Comparison of ENCODE assay signal across 1 cellular context in the genomic region with DNA sequence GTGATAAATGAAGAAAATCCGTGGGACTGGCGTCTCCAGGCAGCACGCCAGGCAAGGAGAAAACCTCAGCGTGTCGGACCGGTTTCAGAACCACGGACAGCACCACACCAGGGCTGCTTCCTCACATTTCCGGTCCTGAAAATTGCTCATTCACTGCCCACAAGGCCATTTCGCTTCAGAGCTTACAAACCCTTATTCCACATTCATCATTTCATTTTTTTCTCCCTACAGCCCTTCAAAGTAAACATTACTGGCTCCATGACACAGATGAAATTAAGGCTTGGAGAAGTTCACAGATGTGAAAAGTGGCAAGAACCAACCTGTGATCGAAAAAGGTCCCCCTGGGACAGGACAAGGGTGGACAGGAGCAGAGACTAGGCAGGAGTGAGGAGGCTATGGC.
TF ChIP-seq lines count a peak whose summit lies in the region.

No MANE protein-coding gene starts in this region.

TF ChIP-seq in HepG2, 621 proteins besides CTCF, POLR2A, EP300 and RAD21 (continued from another document and continues in another):
- TF ChIP-seq, protein P1, sequence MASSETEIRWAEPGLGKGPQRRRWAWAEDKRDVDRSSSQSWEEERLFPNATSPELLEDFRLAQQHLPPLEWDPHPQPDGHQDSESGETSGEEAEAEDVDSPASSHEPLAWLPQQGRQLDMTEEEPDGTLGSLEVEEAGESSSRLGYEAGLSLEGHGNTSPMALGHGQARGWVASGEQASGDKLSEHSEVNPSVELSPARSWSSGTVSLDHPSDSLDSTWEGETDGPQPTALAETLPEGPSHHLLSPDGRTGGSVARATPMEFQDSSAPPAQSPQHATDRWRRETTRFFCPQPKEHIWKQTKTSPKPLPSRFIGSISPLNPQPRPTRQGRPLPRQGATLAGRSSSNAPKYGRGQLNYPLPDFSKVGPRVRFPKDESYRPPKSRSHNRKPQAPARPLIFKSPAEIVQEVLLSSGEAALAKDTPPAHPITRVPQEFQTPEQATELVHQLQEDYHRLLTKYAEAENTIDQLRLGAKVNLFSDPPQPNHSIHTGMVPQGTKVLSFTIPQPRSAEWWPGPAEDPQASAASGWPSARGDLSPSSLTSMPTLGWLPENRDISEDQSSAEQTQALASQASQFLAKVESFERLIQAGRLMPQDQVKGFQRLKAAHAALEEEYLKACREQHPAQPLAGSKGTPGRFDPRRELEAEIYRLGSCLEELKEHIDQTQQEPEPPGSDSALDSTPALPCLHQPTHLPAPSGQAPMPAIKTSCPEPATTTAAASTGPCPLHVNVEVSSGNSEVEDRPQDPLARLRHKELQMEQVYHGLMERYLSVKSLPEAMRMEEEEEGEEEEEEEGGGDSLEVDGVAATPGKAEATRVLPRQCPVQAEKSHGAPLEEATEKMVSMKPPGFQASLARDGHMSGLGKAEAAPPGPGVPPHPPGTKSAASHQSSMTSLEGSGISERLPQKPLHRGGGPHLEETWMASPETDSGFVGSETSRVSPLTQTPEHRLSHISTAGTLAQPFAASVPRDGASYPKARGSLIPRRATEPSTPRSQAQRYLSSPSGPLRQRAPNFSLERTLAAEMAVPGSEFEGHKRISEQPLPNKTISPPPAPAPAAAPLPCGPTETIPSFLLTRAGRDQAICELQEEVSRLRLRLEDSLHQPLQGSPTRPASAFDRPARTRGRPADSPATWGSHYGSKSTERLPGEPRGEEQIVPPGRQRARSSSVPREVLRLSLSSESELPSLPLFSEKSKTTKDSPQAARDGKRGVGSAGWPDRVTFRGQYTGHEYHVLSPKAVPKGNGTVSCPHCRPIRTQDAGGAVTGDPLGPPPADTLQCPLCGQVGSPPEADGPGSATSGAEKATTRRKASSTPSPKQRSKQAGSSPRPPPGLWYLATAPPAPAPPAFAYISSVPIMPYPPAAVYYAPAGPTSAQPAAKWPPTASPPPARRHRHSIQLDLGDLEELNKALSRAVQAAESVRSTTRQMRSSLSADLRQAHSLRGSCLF (CRISPR knock-in tag; IDR thresholded peaks at IDR 0.05; ENCODE audit: borderline replicate concordance), result peak; percentile 80; the same call in 1 of the 2 replicates
- TF ChIP-seq SPEN (CRISPR knock-in tag; IDR thresholded peaks at IDR 0.05; ENCODE audit: low read depth), result peak; percentile 31; the same call in 1 of the 2 replicates
- 0 out of 2 replicates have a peak, but pooled peaks have one; percentile 23 for TF ChIP-seq ZKSCAN8 (CRISPR knock-in tag; IDR thresholded peaks at IDR 0.05; ENCODE audit: borderline replicate concordance)
- TF ChIP-seq, protein P2, sequence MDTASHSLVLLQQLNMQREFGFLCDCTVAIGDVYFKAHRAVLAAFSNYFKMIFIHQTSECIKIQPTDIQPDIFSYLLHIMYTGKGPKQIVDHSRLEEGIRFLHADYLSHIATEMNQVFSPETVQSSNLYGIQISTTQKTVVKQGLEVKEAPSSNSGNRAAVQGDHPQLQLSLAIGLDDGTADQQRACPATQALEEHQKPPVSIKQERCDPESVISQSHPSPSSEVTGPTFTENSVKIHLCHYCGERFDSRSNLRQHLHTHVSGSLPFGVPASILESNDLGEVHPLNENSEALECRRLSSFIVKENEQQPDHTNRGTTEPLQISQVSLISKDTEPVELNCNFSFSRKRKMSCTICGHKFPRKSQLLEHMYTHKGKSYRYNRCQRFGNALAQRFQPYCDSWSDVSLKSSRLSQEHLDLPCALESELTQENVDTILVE (CRISPR knock-in tag; IDR thresholded peaks at IDR 0.05), result peak; percentile 74
- no peak for TF ChIP-seq NR2F6 (IDR thresholded peaks at IDR 0.05)
- TF ChIP-seq NR2F6 (CRISPR knock-in tag; IDR thresholded peaks at IDR 0.05), result peak; percentile 31; the same call in 1 of the 2 replicates
- no peak for TF ChIP-seq ELF4 (CRISPR knock-in tag; IDR thresholded peaks at IDR 0.05; ENCODE audit: borderline replicate concordance)
- TF ChIP-seq, protein P3, sequence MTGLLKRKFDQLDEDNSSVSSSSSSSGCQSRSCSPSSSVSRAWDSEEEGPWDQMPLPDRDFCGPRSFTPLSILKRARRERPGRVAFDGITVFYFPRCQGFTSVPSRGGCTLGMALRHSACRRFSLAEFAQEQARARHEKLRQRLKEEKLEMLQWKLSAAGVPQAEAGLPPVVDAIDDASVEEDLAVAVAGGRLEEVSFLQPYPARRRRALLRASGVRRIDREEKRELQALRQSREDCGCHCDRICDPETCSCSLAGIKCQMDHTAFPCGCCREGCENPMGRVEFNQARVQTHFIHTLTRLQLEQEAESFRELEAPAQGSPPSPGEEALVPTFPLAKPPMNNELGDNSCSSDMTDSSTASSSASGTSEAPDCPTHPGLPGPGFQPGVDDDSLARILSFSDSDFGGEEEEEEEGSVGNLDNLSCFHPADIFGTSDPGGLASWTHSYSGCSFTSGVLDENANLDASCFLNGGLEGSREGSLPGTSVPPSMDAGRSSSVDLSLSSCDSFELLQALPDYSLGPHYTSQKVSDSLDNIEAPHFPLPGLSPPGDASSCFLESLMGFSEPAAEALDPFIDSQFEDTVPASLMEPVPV (CRISPR knock-in tag; IDR thresholded peaks at IDR 0.05), result no peak
- TF ChIP-seq ZSCAN9 (CRISPR knock-in tag; IDR thresholded peaks at IDR 0.05; ENCODE audit: borderline replicate concordance), result peak; percentile 95
- TF ChIP-seq HDAC1 (CRISPR knock-in tag; IDR thresholded peaks at IDR 0.05), result no peak
- TF ChIP-seq ELF1 (CRISPR knock-in tag; IDR thresholded peaks at IDR 0.05), result peak; percentile 59
- TF ChIP-seq, protein P4, sequence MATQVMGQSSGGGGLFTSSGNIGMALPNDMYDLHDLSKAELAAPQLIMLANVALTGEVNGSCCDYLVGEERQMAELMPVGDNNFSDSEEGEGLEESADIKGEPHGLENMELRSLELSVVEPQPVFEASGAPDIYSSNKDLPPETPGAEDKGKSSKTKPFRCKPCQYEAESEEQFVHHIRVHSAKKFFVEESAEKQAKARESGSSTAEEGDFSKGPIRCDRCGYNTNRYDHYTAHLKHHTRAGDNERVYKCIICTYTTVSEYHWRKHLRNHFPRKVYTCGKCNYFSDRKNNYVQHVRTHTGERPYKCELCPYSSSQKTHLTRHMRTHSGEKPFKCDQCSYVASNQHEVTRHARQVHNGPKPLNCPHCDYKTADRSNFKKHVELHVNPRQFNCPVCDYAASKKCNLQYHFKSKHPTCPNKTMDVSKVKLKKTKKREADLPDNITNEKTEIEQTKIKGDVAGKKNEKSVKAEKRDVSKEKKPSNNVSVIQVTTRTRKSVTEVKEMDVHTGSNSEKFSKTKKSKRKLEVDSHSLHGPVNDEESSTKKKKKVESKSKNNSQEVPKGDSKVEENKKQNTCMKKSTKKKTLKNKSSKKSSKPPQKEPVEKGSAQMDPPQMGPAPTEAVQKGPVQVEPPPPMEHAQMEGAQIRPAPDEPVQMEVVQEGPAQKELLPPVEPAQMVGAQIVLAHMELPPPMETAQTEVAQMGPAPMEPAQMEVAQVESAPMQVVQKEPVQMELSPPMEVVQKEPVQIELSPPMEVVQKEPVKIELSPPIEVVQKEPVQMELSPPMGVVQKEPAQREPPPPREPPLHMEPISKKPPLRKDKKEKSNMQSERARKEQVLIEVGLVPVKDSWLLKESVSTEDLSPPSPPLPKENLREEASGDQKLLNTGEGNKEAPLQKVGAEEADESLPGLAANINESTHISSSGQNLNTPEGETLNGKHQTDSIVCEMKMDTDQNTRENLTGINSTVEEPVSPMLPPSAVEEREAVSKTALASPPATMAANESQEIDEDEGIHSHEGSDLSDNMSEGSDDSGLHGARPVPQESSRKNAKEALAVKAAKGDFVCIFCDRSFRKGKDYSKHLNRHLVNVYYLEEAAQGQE (IDR thresholded peaks at IDR 0.05; ENCODE audit: borderline replicate concordance in 1 of 2, low read depth in 1 of 2, low read length in 2 of 2), result peak; percentile 90 to 98
- no peak for TF ChIP-seq NCOA5 (CRISPR knock-in tag; IDR thresholded peaks at IDR 0.05)
- TF ChIP-seq, protein P5, sequence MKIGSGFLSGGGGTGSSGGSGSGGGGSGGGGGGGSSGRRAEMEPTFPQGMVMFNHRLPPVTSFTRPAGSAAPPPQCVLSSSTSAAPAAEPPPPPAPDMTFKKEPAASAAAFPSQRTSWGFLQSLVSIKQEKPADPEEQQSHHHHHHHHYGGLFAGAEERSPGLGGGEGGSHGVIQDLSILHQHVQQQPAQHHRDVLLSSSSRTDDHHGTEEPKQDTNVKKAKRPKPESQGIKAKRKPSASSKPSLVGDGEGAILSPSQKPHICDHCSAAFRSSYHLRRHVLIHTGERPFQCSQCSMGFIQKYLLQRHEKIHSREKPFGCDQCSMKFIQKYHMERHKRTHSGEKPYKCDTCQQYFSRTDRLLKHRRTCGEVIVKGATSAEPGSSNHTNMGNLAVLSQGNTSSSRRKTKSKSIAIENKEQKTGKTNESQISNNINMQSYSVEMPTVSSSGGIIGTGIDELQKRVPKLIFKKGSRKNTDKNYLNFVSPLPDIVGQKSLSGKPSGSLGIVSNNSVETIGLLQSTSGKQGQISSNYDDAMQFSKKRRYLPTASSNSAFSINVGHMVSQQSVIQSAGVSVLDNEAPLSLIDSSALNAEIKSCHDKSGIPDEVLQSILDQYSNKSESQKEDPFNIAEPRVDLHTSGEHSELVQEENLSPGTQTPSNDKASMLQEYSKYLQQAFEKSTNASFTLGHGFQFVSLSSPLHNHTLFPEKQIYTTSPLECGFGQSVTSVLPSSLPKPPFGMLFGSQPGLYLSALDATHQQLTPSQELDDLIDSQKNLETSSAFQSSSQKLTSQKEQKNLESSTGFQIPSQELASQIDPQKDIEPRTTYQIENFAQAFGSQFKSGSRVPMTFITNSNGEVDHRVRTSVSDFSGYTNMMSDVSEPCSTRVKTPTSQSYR (CRISPR knock-in tag; IDR thresholded peaks at IDR 0.05; ENCODE audit: borderline replicate concordance), result peak; percentile 39; the same call in 1 of the 2 replicates
- 0 out of 2 replicates have a peak, but pooled peaks have one; percentile 47 for TF ChIP-seq CBX5 (CRISPR knock-in tag; IDR thresholded peaks at IDR 0.05; ENCODE audit: borderline replicate concordance)
- TF ChIP-seq ZMYM2 (CRISPR knock-in tag; IDR thresholded peaks at IDR 0.05), result no peak
- no peak for TF ChIP-seq ZNF496 (CRISPR knock-in tag; IDR thresholded peaks at IDR 0.05; ENCODE audit: insufficient replicate concordance)
- TF ChIP-seq PCBP2 (optimal IDR thresholded peaks at IDR 0.05; ENCODE audit: low read depth, low read length, poor library complexity, severe bottlenecking), result no peak
- peak; percentile 64 for TF ChIP-seq RARA (CRISPR knock-in tag; IDR thresholded peaks at IDR 0.05)
- TF ChIP-seq, protein P6, sequence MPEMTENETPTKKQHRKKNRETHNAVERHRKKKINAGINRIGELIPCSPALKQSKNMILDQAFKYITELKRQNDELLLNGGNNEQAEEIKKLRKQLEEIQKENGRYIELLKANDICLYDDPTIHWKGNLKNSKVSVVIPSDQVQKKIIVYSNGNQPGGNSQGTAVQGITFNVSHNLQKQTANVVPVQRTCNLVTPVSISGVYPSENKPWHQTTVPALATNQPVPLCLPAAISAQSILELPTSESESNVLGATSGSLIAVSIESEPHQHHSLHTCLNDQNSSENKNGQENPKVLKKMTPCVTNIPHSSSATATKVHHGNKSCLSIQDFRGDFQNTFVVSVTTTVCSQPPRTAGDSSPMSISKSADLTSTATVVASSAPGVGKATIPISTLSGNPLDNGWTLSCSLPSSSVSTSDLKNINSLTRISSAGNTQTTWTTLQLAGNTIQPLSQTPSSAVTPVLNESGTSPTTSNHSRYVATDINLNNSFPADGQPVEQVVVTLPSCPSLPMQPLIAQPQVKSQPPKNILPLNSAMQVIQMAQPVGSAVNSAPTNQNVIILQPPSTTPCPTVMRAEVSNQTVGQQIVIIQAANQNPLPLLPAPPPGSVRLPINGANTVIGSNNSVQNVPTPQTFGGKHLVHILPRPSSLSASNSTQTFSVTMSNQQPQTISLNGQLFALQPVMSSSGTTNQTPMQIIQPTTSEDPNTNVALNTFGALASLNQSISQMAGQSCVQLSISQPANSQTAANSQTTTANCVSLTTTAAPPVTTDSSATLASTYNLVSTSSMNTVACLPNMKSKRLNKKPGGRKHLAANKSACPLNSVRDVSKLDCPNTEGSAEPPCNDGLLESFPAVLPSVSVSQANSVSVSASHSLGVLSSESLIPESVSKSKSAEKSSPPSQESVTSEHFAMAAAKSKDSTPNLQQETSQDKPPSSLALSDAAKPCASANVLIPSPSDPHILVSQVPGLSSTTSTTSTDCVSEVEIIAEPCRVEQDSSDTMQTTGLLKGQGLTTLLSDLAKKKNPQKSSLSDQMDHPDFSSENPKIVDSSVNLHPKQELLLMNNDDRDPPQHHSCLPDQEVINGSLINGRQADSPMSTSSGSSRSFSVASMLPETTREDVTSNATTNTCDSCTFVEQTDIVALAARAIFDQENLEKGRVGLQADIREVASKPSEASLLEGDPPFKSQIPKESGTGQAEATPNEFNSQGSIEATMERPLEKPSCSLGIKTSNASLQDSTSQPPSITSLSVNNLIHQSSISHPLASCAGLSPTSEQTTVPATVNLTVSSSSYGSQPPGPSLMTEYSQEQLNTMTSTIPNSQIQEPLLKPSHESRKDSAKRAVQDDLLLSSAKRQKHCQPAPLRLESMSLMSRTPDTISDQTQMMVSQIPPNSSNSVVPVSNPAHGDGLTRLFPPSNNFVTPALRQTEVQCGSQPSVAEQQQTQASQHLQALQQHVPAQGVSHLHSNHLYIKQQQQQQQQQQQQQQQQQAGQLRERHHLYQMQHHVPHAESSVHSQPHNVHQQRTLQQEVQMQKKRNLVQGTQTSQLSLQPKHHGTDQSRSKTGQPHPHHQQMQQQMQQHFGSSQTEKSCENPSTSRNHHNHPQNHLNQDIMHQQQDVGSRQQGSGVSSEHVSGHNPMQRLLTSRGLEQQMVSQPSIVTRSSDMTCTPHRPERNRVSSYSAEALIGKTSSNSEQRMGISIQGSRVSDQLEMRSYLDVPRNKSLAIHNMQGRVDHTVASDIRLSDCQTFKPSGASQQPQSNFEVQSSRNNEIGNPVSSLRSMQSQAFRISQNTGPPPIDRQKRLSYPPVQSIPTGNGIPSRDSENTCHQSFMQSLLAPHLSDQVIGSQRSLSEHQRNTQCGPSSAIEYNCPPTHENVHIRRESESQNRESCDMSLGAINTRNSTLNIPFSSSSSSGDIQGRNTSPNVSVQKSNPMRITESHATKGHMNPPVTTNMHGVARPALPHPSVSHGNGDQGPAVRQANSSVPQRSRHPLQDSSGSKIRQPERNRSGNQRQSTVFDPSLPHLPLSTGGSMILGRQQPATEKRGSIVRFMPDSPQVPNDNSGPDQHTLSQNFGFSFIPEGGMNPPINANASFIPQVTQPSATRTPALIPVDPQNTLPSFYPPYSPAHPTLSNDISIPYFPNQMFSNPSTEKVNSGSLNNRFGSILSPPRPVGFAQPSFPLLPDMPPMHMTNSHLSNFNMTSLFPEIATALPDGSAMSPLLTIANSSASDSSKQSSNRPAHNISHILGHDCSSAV (CRISPR knock-in tag; IDR thresholded peaks at IDR 0.05; ENCODE audit: borderline replicate concordance), result no peak
- peak; percentile 58; the same call in 1 of the 2 replicates for TF ChIP-seq KMT2B (CRISPR knock-in tag; IDR thresholded peaks at IDR 0.05)
